In genomic region chr3:23849462-23849861, GRCh38 we compare ENCODE assay signal across 3 cellular contexts. TPM values are rescaled to one million over a fixed set of nuclear protein-coding genes. Genes with fewer than 3 reads are reported as not detected.
A peak's percentile ranks its signal among the peaks of the same experiment; 100 is the strongest.
DNase-seq lines count a peak whose midpoint lies in the region; ATAC-seq, FAIRE-seq and TF ChIP-seq lines count a peak whose summit lies in the region.
"Not testable (repeated sequence)": the region's sequence is repeated elsewhere in the genome, so short reads cannot be mapped to it uniquely, and the experiment has no call there.

No MANE protein-coding gene starts in this region.

- not testable (repeated sequence) for H3K4me3 ChIP-seq in HEK293 (ENCODE audit: low read depth, low read length); K562

- H3K9ac ChIP-seq in K562 (ENCODE audit: insufficient read depth in 1 of 2, low read depth in 2 of 2, low read length in 2 of 2): not testable (repeated sequence)

- TF ChIP-seq POLR2A in H54 (IDR thresholded peaks at IDR 0.05; ENCODE audit: low read depth, low read length); K562 (conservative IDR thresholded peaks at IDR 0.05): not testable (repeated sequence)

- not testable (repeated sequence) for H4K20me1 ChIP-seq in K562 (replicated peaks; ENCODE audit: control insufficient read depth, insufficient read depth, low read length)

- not testable (repeated sequence) for TF ChIP-seq CTCF in HEK293 (tag by site-specific recombination; IDR thresholded peaks at IDR 0.05); K562 (IDR thresholded peaks at IDR 0.05 in 2 of 3, conservative IDR thresholded peaks at IDR 0.05 in 1 of 3; ENCODE audit: insufficient read depth in 2 of 3, low read depth in 1 of 3, low read length in 3 of 3)

- H3K9me1 ChIP-seq in K562 (ENCODE audit: control insufficient read depth, insufficient read depth, low read length): not testable (repeated sequence)

- not testable (repeated sequence) for H3K9me3 ChIP-seq in HEK293 (ENCODE audit: control insufficient read depth, insufficient read depth, low read depth, low read length); K562 (replicated peaks; ENCODE audit: control insufficient read depth, insufficient read depth, low read depth, low read length)

- not testable (repeated sequence) for H3K27ac ChIP-seq in HEK293 (ENCODE audit: extremely low read depth, low read depth, low read length); K562 (ENCODE audit: extremely low read depth, low read depth, low read length)

- ATAC-seq in K562: not testable (repeated sequence)

- not testable (repeated sequence) for TF ChIP-seq RAD21 in K562 (CRISPR knock-in tag; conservative IDR thresholded peaks at IDR 0.05 in 1 of 2, IDR thresholded peaks at IDR 0.05 in 1 of 2)

- FAIRE-seq in H54 (lab: Jason Lieb, UNC): peak; percentile 27
- not testable (repeated sequence) for FAIRE-seq in K562 (lab: Jason Lieb, UNC)

- TF ChIP-seq EP300 in K562 (IDR thresholded peaks at IDR 0.05; ENCODE audit: low read length): not testable (repeated sequence)

- intact Hi-C loops in K562 (cut with micrococcal nuclease): not testable (repeated sequence)

- DNase-seq in H54 (ENCODE audit: insufficient read length, low spot score); K562 (ENCODE audit: extremely low read depth in 1 of 4, low spot score in 3 of 4): not testable (repeated sequence)

- not testable (repeated sequence) for BruUV-seq in K562 (replicated peaks; lab: Mats Ljungman, UMichigan)

- POLR2A ChIA-PET in HEK293 (lab: Yijun Ruan, JAX): not testable (repeated sequence)
- POLR2A ChIA-PET in K562 (lab: Yijun Ruan, JAX): interaction anchor here (1.4 to 5.3 kb wide), 2 partner anchors 9 to 13 kb away, joined by 4 to 29 read pairs; no protein-coding TSS in a partner anchor

- not testable (repeated sequence) for H3K4me1 ChIP-seq in HEK293 (ENCODE audit: control insufficient read depth, insufficient read depth, low read length); K562 (replicated peaks in 1 of 2; ENCODE audit: control insufficient read depth in 2 of 2, insufficient read depth in 2 of 2, low read length in 2 of 2)

- CTCF ChIA-PET in HEK293 (lab: Yijun Ruan, JAX); K562 (lab: Yijun Ruan, JAX; ENCODE audit: low intra/inter-chr PET ratio): not testable (repeated sequence)

- H3K27me3 ChIP-seq in K562 (ENCODE audit: control insufficient read depth in 2 of 2, insufficient read depth in 2 of 2, low read length in 2 of 2): not testable (repeated sequence)

- H3K4me2 ChIP-seq in K562 (ENCODE audit: insufficient read depth, low read length): not testable (repeated sequence)

- H2AFZ ChIP-seq in K562 (ENCODE audit: low read depth, low read length): not testable (repeated sequence)

- 10% methylated on average over 2 of the region's 2 CpGs for WGBS in K562 (ENCODE audit: insufficient coverage, low coverage, missing lambda C conversion rate)

- peaks cover 7 to 14% of the 10 kb centered on the region in 2 experiments; a peak in 2 of 3 replicates for H3K36me3 ChIP-seq in HEK293 (ENCODE audit: control insufficient read depth in 2 of 2, insufficient read depth in 1 of 2, low read length in 2 of 2)
- H3K36me3 ChIP-seq in K562 (ENCODE audit: control insufficient read depth, insufficient read depth, low read length): not testable (repeated sequence)

- in situ Hi-C loops in K562 (cut with MboI): not testable (repeated sequence)

- peaks cover 69% of the 10 kb centered on the region for H3K79me2 ChIP-seq in K562 (ENCODE audit: control insufficient read depth, insufficient read depth, low read length)

TF ChIP-seq in HEK293, 187 proteins besides CTCF, POLR2A, EP300 and RAD21:
- TF ChIP-seq ZNF580 (tag by site-specific recombination; IDR thresholded peaks at IDR 0.05): peak; percentile 80
- TF ChIP-seq ZNF146 (tag by site-specific recombination; IDR thresholded peaks at IDR 0.05): peak; percentile 98
- peak; percentile 77; the same call in 1 of the 2 replicates for TF ChIP-seq ZNF280D (tag by site-specific recombination; IDR thresholded peaks at IDR 0.05)

TF ChIP-seq in K562, 482 proteins besides CTCF, POLR2A, EP300 and RAD21:
- TF ChIP-seq BCOR (IDR thresholded peaks at IDR 0.05): peak; percentile 44; the same call in 1 of the 2 replicates
- TF ChIP-seq RBM25 (IDR thresholded peaks at IDR 0.05; ENCODE audit: low read depth, low read length, severe bottlenecking): peak; percentile 38
- peak; percentile 88 for TF ChIP-seq ZNF146 (CRISPR knock-in tag; IDR thresholded peaks at IDR 0.05; ENCODE audit: unreplicated experiment)

RNA-seq across cellular contexts. Expression of gene UBE2E1, which starts 43.7 kb away (rescaled TPM):
- total RNA-seq in K562 (2011; cell fraction: chromatin; rRNA removed; ENCODE audit: low replicate concordance): 59.3 and 94.2 TPM in 2 replicates
- 39.5 and 49.5 TPM in 2 replicates for total RNA-seq in K562 (2011; cell fraction: nucleolus; rRNA removed)
- 66.1 and 98.5 TPM in 2 replicates for total RNA-seq in K562 (2011; cell fraction: nucleoplasm; rRNA removed)
- total RNA-seq in K562 (2014; rRNA removed) (55.5 and 74.2 TPM in 2 replicates), K562 (2014; rRNA removed; fragmentation: Illumina TruSeq; extraction: Trizol) (214 and 237 TPM in 2 replicates), K562 (2015; rRNA removed; fragmentation: Illumina TruSeq; extraction: Trizol) (171 and 177 TPM in 2 replicates), K562 (2021) (127 and 131 TPM in 2 replicates)
- polyA plus RNA-seq in K562 (2011; rRNA removed) (227 and 294 TPM in 2 replicates), K562 (2014; fragmentation: Illumina TruSeq; extraction: Trizol) (217 and 240 TPM in 2 replicates), K562 (2014; fragmentation: Nextera tagmentation; extraction: Ambion mirVana) (10 to 100 TPM; 54.4 to 63.8 TPM), K562 (2014; rRNA removed) (162 and 165 TPM in 2 replicates)
- polyA plus RNA-seq in K562 (2011; cell fraction: cytosol; rRNA removed): 68.6 and 143 TPM in 2 replicates
- polyA plus RNA-seq in K562 (2011; cell fraction: nucleus; rRNA removed): 73.0 and 113 TPM in 2 replicates
- 185 and 202 TPM in 2 replicates for polyA plus RNA-seq in K562 (2012)
- polyA minus RNA-seq in K562 (2011; rRNA and poly(A)+ RNA removed): 91.1 and 111 TPM in 2 replicates
- polyA minus RNA-seq in K562 (2011; cell fraction: cytosol; rRNA and poly(A)+ RNA removed): 54.7 and 66.0 TPM in 2 replicates
- polyA minus RNA-seq in K562 (2011; cell fraction: nucleus; rRNA and poly(A)+ RNA removed): 41.9 and 97.3 TPM in 2 replicates
